22 cellular contexts compared by ENCODE assay signal in genomic region chr13:102817907-102818306, GRCh38. TPM values are rescaled to one million over a fixed set of nuclear protein-coding genes. Genes with fewer than 3 reads are reported as not detected.
DNase-seq lines count a peak whose midpoint lies in the region; ATAC-seq and TF ChIP-seq lines count a peak whose summit lies in the region.
"Had no signal": no experiment of that assay in that cellular context is flagged by ENCODE, and none has a peak within 500 bp of the region (broad histone marks: within the 10 kb centered on the region; RNA-seq: fewer than 3 reads in every experiment).

No MANE protein-coding gene starts in this region.

- H3K27ac ChIP-seq in hepatocyte, result peak overlapping the region; percentile 0
- peak overlapping the region; percentile 42 for H3K27ac ChIP-seq in neural cell (ENCODE audit: low read length)
- H3K27ac ChIP-seq: breast epithelium, thoracic aorta had no signal

- H3K9ac ChIP-seq in neural cell (ENCODE audit: low read length), result no peak overlapping the region

- in situ Hi-C loops in SK-MEL-5 (cut with HindIII; ENCODE audit: low pct_unique_long_range_greater_than_20kb, low sequenced_read_pairs), result no loop called here

- TF ChIP-seq EP300 in neural cell (conservative IDR thresholded peaks at IDR 0.05; ENCODE audit: poor library complexity, severe bottlenecking), result no peak

- H3K9me3 Mint-ChIP-seq in type B pancreatic cell, result no peaks in the 10 kb centered on the region
- H3K9me3 Mint-ChIP-seq: activated CD4-positive, alpha-beta memory T cell treated with anti-CD3 and anti-CD28 coated beads, Interleukin-2, amount 10 ng/mL, durations not matched to agents 7 days and 5 days; activated naive CD8-positive, alpha-beta T cell treated with anti-CD3 and anti-CD28 coated beads, Interleukin-2, amount 50 U/mL, for 24 hours; CD4-positive, CD25-positive, alpha-beta regulatory T cell; GM23338 had no signal

- DNase-seq in ELR (ENCODE audit: low read depth) (peak; percentile 35), SK-MEL-5 (ENCODE audit: low read depth, low spot score) (peak; percentile 11), hepatocyte (ENCODE audit: low spot score) (no peak), type B pancreatic cell (ENCODE audit: extremely low spot score, unreplicated experiment) (no peak), NCI-H82 (lab: John Stamatoyannopoulos, UW) (no peak), iPS-NIHi7 (ENCODE audit: extremely low spot score) (no peak)
- DNase-seq: activated CD4-positive, alpha-beta memory T cell treated with anti-CD3 and anti-CD28 coated beads, Interleukin-2, amount 10 ng/mL, durations not matched to agents 7 days and 5 days; activated gamma-delta T cell; activated naive CD8-positive, alpha-beta T cell treated with anti-CD3 and anti-CD28 coated beads, Interleukin-2, amount 50 U/mL, for 24 hours; activated T-cell treated with anti-CD3 and anti-CD28 coated beads for 4 hours; CD4-positive, CD25-positive, alpha-beta regulatory T cell; KBM-7; NCI-H146; NCI-H526; RPMI8226; stimulated activated naive CD4-positive, alpha-beta T cell had no signal

- ATAC-seq in HG02885 (IDR thresholded peaks at IDR 0.05; ENCODE audit: poor library complexity, unreplicated experiment), result no peak
- ATAC-seq: activated naive CD8-positive, alpha-beta T cell treated with anti-CD3 and anti-CD28 coated beads, Interleukin-2, amount 50 U/mL, for 24 hours; GM23338 had no signal

- no peak overlapping the region for H3K27ac Mint-ChIP-seq in type B pancreatic cell
- H3K27ac Mint-ChIP-seq: activated CD4-positive, alpha-beta memory T cell treated with anti-CD3 and anti-CD28 coated beads, Interleukin-2, amount 10 ng/mL, durations not matched to agents 7 days and 5 days; activated naive CD8-positive, alpha-beta T cell treated with anti-CD3 and anti-CD28 coated beads, Interleukin-2, amount 50 U/mL, for 24 hours; CD4-positive, CD25-positive, alpha-beta regulatory T cell; GM23338 had no signal

- no peak overlapping the region for H2AFZ ChIP-seq in hepatocyte
- no peak overlapping the region for H2AFZ ChIP-seq in neural cell (ENCODE audit: low read depth, low read length)
- H2AFZ ChIP-seq: GM23338 had no signal

- H3K27me3 ChIP-seq in hepatocyte (no peaks in the 10 kb centered on the region), neural cell (ENCODE audit: insufficient read depth, low read depth, low read length) (no peaks in the 10 kb centered on the region)
- H3K27me3 ChIP-seq: breast epithelium had no signal

- H3K4me1 ChIP-seq in hepatocyte (ENCODE audit: insufficient read depth), result no peaks in the 10 kb centered on the region
- H3K4me1 ChIP-seq: breast epithelium had no signal

- no peaks in the 10 kb centered on the region for H3K36me3 ChIP-seq in hepatocyte (replicated peaks; ENCODE audit: insufficient read depth, low read depth)
- no peaks in the 10 kb centered on the region for H3K36me3 ChIP-seq in neural cell (ENCODE audit: insufficient read depth, low read length)

- no peak overlapping the region for H3K4me3 Mint-ChIP-seq in type B pancreatic cell
- H3K4me3 Mint-ChIP-seq: activated CD4-positive, alpha-beta memory T cell treated with anti-CD3 and anti-CD28 coated beads, Interleukin-2, amount 10 ng/mL, durations not matched to agents 7 days and 5 days; activated naive CD8-positive, alpha-beta T cell treated with anti-CD3 and anti-CD28 coated beads, Interleukin-2, amount 50 U/mL, for 24 hours; CD4-positive, CD25-positive, alpha-beta regulatory T cell; GM23338 had no signal

- no peak for TF ChIP-seq CTCF in hepatocyte (IDR thresholded peaks at IDR 0.05; ENCODE audit: poor library complexity)
- TF ChIP-seq CTCF in neural cell (IDR thresholded peaks at IDR 0.05; ENCODE audit: poor library complexity, severe bottlenecking), result no peak
- TF ChIP-seq CTCF in type B pancreatic cell (conservative IDR thresholded peaks at IDR 0.05), result no peak

- no peaks in the 10 kb centered on the region for H3K9me3 ChIP-seq in hepatocyte (ENCODE audit: low read depth)
- no peaks in the 10 kb centered on the region for H3K9me3 ChIP-seq in neural cell (ENCODE audit: low read length)
- H3K9me3 ChIP-seq: breast epithelium, thoracic aorta had no signal

- H3K4me3 ChIP-seq in hepatocyte, result no peak overlapping the region
- no peak overlapping the region for H3K4me3 ChIP-seq in neural cell (ENCODE audit: low read length)
- H3K4me3 ChIP-seq: breast epithelium, GM23338, smooth muscle cell, thoracic aorta had no signal

- peaks cover 39% of the 10 kb centered on the region for H3K36me3 Mint-ChIP-seq in type B pancreatic cell

- H4K20me1 ChIP-seq in hepatocyte (ENCODE audit: insufficient read depth, poor library complexity, severe bottlenecking), result no peaks in the 10 kb centered on the region
- no peaks in the 10 kb centered on the region for H4K20me1 ChIP-seq in neural cell (ENCODE audit: insufficient read depth)

- H3F3A ChIP-seq in neural cell (ENCODE audit: insufficient read depth, low read length, poor library complexity, severe bottlenecking), result no peaks in the 10 kb centered on the region

- no peaks in the 10 kb centered on the region for H3K27me3 Mint-ChIP-seq in type B pancreatic cell
- H3K27me3 Mint-ChIP-seq: activated CD4-positive, alpha-beta memory T cell treated with anti-CD3 and anti-CD28 coated beads, Interleukin-2, amount 10 ng/mL, durations not matched to agents 7 days and 5 days; activated naive CD8-positive, alpha-beta T cell treated with anti-CD3 and anti-CD28 coated beads, Interleukin-2, amount 50 U/mL, for 24 hours; CD4-positive, CD25-positive, alpha-beta regulatory T cell had no signal

- no peaks in the 10 kb centered on the region for H3K9me2 ChIP-seq in hepatocyte (replicated peaks; ENCODE audit: insufficient read depth)
- H3K9me2 ChIP-seq in neural cell (ENCODE audit: insufficient read depth, low read length), result no peaks in the 10 kb centered on the region

- H3K79me2 ChIP-seq in hepatocyte (peaks cover 13% of the 10 kb centered on the region), neural cell (replicated peaks; ENCODE audit: insufficient read depth, low read length) (no peaks in the 10 kb centered on the region)

- TF ChIP-seq RAD21 in neural cell (conservative IDR thresholded peaks at IDR 0.05), result no peak

- H3K4me2 ChIP-seq in hepatocyte, result no peak overlapping the region
- H3K4me2 ChIP-seq in neural cell (ENCODE audit: low read length), result no peak overlapping the region
- H3K4me2 ChIP-seq: GM23338, smooth muscle cell had no signal

- no peaks in the 10 kb centered on the region for H3K4me1 Mint-ChIP-seq in type B pancreatic cell (ENCODE audit: unreplicated experiment)
- H3K4me1 Mint-ChIP-seq: GM23338 had no signal

TF ChIP-seq in neural cell, 6 proteins besides CTCF, POLR2A, EP300 and RAD21 (continues in another document):
- no peak for TF ChIP-seq EZH2 (IDR thresholded peaks at IDR 0.05; ENCODE audit: borderline replicate concordance, insufficient read depth, low read length, poor library complexity, severe bottlenecking)

RNA-seq across cellular contexts. Expression of gene BIVM, which starts 19.0 kb away (rescaled TPM):
- 15.5 and 17.2 TPM in 2 replicates for total RNA-seq in SK-MEL-5 (2014; rRNA removed; shearing (Covaris generic))
- 10.5 and 10.8 TPM in 2 replicates for polyA plus RNA-seq in SK-MEL-5 (2015; cell fraction: cytosol; rRNA removed)
- 36.7 and 48.3 TPM in 2 replicates for polyA plus RNA-seq in SK-MEL-5 (2015; cell fraction: nucleus; rRNA removed)
- total RNA-seq in hepatocyte (23.4 and 33.5 TPM in 2 replicates), type B pancreatic cell (ENCODE audit: low replicate concordance) (17.1 and 30.0 TPM in 2 replicates)
- polyA plus RNA-seq in hepatocyte (10.7 and 16.9 TPM in 2 replicates), neural cell (57.7 and 60.7 TPM in 2 replicates)
- polyA minus RNA-seq in neural cell, result 48.7 and 49.9 TPM in 2 replicates

RNA-seq across cellular contexts. Expression of gene POGLUT2, which starts 19.1 kb away (rescaled TPM):
- total RNA-seq in SK-MEL-5 (2014; rRNA removed; shearing (Covaris generic)), result not detected in 2 replicates
- polyA plus RNA-seq in SK-MEL-5 (2015; cell fraction: cytosol; rRNA removed), result not detected in 2 replicates
- not detected in 2 replicates for polyA plus RNA-seq in SK-MEL-5 (2015; cell fraction: nucleus; rRNA removed)
- 18.1 and 21.4 TPM in 2 replicates for total RNA-seq in hepatocyte
- 18.1 and 20.7 TPM in 2 replicates for polyA plus RNA-seq in hepatocyte
- polyA plus RNA-seq in neural cell, result 31.7 and 51.7 TPM in 2 replicates
- polyA minus RNA-seq in neural cell, result 14.9 and 21.3 TPM in 2 replicates
- total RNA-seq in type B pancreatic cell (ENCODE audit: low replicate concordance), result 8.1 and 28.5 TPM in 2 replicates

RNA-seq across cellular contexts. Expression of gene ERCC5, which starts 27.9 kb away (rescaled TPM):
- total RNA-seq in SK-MEL-5 (2014; rRNA removed; shearing (Covaris generic)), result 42.5 and 52.0 TPM in 2 replicates
- polyA plus RNA-seq in SK-MEL-5 (2015; cell fraction: cytosol; rRNA removed), result 26.4 and 28.0 TPM in 2 replicates
- polyA plus RNA-seq in SK-MEL-5 (2015; cell fraction: nucleus; rRNA removed), result 120 and 155 TPM in 2 replicates
- total RNA-seq in hepatocyte (58.7 and 67.1 TPM in 2 replicates), type B pancreatic cell (ENCODE audit: low replicate concordance) (44.1 and 51.6 TPM in 2 replicates)
- polyA plus RNA-seq in hepatocyte (31.3 and 34.4 TPM in 2 replicates), neural cell (43.1 and 67.5 TPM in 2 replicates)
- polyA minus RNA-seq in neural cell, result 86.2 and 112 TPM in 2 replicates

RNA-seq across cellular contexts. Expression of gene TEX30, which starts 44.3 kb away (rescaled TPM):
- total RNA-seq in SK-MEL-5 (2014; rRNA removed; shearing (Covaris generic)), result 41.9 and 48.4 TPM in 2 replicates
- polyA plus RNA-seq in SK-MEL-5 (2015; cell fraction: cytosol; rRNA removed), result 23.0 and 27.1 TPM in 2 replicates
- polyA plus RNA-seq in SK-MEL-5 (2015; cell fraction: nucleus; rRNA removed), result 15.5 and 22.7 TPM in 2 replicates
- total RNA-seq in hepatocyte (11.3 and 15.4 TPM in 2 replicates), type B pancreatic cell (ENCODE audit: low replicate concordance) (10.9 and 14.5 TPM in 2 replicates)
- polyA plus RNA-seq in hepatocyte (14.6 and 20.6 TPM in 2 replicates), neural cell (16.4 and 29.9 TPM in 2 replicates)
- polyA minus RNA-seq in neural cell, result 11.0 and 13.5 TPM in 2 replicates

Comparison
In these comparisons a context has a peak if more than half of its experiments do, and no peak if none do; other contexts are left out.
1. DNase-seq: peak in ELR (single experiment) and SK-MEL-5 (single experiment); none in hepatocyte (single experiment), type B pancreatic cell (single experiment), NCI-H82 (single experiment) and iPS-NIHi7 (single experiment).